In the genomic region with DNA sequence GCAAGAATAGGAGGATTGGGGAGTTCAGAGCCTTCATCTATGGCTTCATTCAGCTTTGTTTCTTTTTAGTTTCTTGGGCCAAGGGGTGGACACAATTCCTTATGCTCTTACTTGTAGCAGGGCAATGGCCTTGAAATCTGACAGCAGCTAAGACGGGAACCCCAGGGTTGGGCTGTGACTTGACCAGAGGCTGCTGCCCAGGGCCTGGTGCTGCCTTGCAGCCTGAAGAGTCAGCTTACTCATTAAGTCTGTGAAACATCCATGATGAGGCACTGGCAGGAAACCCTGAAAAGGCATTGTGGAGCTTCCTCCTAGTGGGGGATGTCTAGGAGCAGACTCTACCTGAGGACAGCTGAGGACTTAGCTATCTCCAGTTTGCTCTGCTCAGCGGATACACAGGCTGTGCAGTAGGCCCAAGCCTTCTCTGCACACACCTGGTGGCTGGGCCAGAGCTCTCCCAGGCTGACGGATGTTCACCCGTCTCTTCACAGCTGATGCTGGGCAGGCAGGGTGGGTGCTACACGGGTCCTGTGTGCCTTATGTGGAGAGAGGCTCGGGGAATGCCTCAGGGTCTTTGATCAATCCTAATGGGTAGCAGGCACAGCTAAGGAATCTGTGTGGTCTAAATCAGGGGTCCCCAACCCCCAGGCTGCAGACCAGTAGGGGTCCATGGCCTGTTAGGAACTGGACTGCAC, we compare ENCODE assay signal across 25 cellular contexts.
"Had no signal": no experiment of that assay in that cellular context is flagged by ENCODE, and none has a peak within 500 bp of the region (broad histone marks: within the 10 kb centered on the region; RNA-seq: fewer than 3 reads in every experiment).

No MANE protein-coding gene starts in this region.

- H3K4me3 Mint-ChIP-seq: activated T-helper 17 cell treated with anti-CD3 and anti-CD28 coated beads, Interleukin-2, amount 50 U/mL, for 72 hours; nephron progenitor cell; stimulated activated naive B cell treated with anti-CD40 and anti-IgM and Interleukin-4, amounts not matched to agents 10 μg/mL and 1 μg/mL and 100 μg/mL, for 72 hours; T-cell; T-helper 2 cell treated with Interferon-gamma antibody and Interleukin-4, amounts not matched to agents 5 μg/mL and 100 μg/mL, for 36 hours; type B pancreatic cell had no signal

- DNase-seq: activated T-cell treated with anti-CD3 and anti-CD28 coated beads, Interleukin-2, amount 50 U/mL, for 1 hour; cortex of kidney; foreskin fibroblast; heart right ventricle; islet precursor cell; lower lobe of right lung; mesendoderm; mucosa of descending colon; nephron progenitor cell; occipital lobe; retina; stimulated activated CD4-positive, alpha-beta T cell treated with anti-CD3 and anti-CD28 coated beads, Interleukin-1b, Interleukin-23, amount 100 ng/mL, for 48 hours; stimulated activated naive B cell treated with anti-CD40 and anti-IgM and Interleukin-4, amounts not matched to agents 10 μg/mL and 1 μg/mL and 100 μg/mL, for 72 hours; T-cell had no signal

- H3K4me1 Mint-ChIP-seq: activated T-helper 17 cell treated with anti-CD3 and anti-CD28 coated beads, Interleukin-2, amount 50 U/mL, for 72 hours; stimulated activated naive B cell treated with anti-CD40 and anti-IgM and Interleukin-4, amounts not matched to agents 10 μg/mL and 1 μg/mL and 100 μg/mL, for 72 hours; T-cell had no signal

- FAIRE-seq: endometrium, TTC549 had no signal

- H3K9me3 ChIP-seq: ascending aorta, breast epithelium, heart right ventricle, lower lobe of right lung, mucosa of descending colon, thoracic aorta, vagina had no signal

- H3K36me3 ChIP-seq: ascending aorta, breast epithelium, lower lobe of right lung, thoracic aorta had no signal

- H3K36me3 Mint-ChIP-seq: activated naive CD4-positive, alpha-beta T cell treated with anti-CD3 and anti-CD28 coated beads, Interleukin-2, amount 50 U/mL, for 72 hours; stimulated activated naive B cell treated with anti-CD40 and anti-IgM and Interleukin-4, amounts not matched to agents 10 μg/mL and 1 μg/mL and 100 μg/mL, for 72 hours; T-cell; type B pancreatic cell had no signal

- H3K27ac ChIP-seq: ascending aorta, breast epithelium, heart right ventricle, lower lobe of right lung, thoracic aorta, vagina had no signal

- H3K27ac Mint-ChIP-seq: activated naive CD4-positive, alpha-beta T cell treated with anti-CD3 and anti-CD28 coated beads, Interleukin-2, amount 50 U/mL, for 72 hours; activated T-helper 17 cell treated with anti-CD3 and anti-CD28 coated beads, Interleukin-2, amount 50 U/mL, for 72 hours; nephron progenitor cell; progenitor cell of endocrine pancreas; stimulated activated naive B cell treated with anti-CD40 and anti-IgM and Interleukin-4, amounts not matched to agents 10 μg/mL and 1 μg/mL and 100 μg/mL, for 72 hours; T-cell; T-helper 2 cell treated with Interferon-gamma antibody and Interleukin-4, amounts not matched to agents 5 μg/mL and 100 μg/mL, for 36 hours; type B pancreatic cell had no signal

- H3K9me3 Mint-ChIP-seq: activated naive CD4-positive, alpha-beta T cell treated with anti-CD3 and anti-CD28 coated beads, Interleukin-2, amount 50 U/mL, for 72 hours; activated T-helper 17 cell treated with anti-CD3 and anti-CD28 coated beads, Interleukin-2, amount 50 U/mL, for 72 hours; nephron progenitor cell; T-cell; T-helper 2 cell treated with Interferon-gamma antibody and Interleukin-4, amounts not matched to agents 5 μg/mL and 100 μg/mL, for 36 hours; type B pancreatic cell had no signal

- H3K4me1 ChIP-seq: ascending aorta, breast epithelium, lower lobe of right lung had no signal

- H3K27me3 ChIP-seq: ascending aorta, breast epithelium, heart right ventricle, vagina had no signal

- ATAC-seq: activated naive CD4-positive, alpha-beta T cell treated with anti-CD3 and anti-CD28 coated beads, Interleukin-2, amount 50 U/mL, for 72 hours; activated T-helper 17 cell treated with anti-CD3 and anti-CD28 coated beads, Interleukin-2, amount 50 U/mL, for 72 hours; heart right ventricle; lower lobe of right lung; mucosa of descending colon; stimulated activated naive B cell treated with anti-CD40 and anti-IgM and Interleukin-4, amounts not matched to agents 10 μg/mL and 1 μg/mL and 100 μg/mL, for 72 hours; T-cell had no signal

- H3K4me3 ChIP-seq: ascending aorta, breast epithelium, heart right ventricle, lower lobe of right lung, mucosa of descending colon, thoracic aorta, vagina had no signal
